In genomic region chr19:14434157-14434501, GRCh38 we compare ENCODE assay signal across 6 cellular contexts. TPM values are rescaled to one million over a fixed set of nuclear protein-coding genes. Genes with fewer than 3 reads are reported as not detected.
DNase-seq lines count a peak whose midpoint lies in the region; ATAC-seq and TF ChIP-seq lines count a peak whose summit lies in the region.

No MANE protein-coding gene starts in this region.

- TF ChIP-seq CTCF in OCI-LY1 (IDR thresholded peaks at IDR 0.05; ENCODE audit: low read length) (peak; percentile 18; the same call in 1 of the 2 replicates), heart left ventricle (IDR thresholded peaks at IDR 0.05) (peak in 1 of 12 donors; percentile 24), transverse colon (IDR thresholded peaks at IDR 0.05) (peak in 1 of 5 experiments; percentile 34)

- peaks cover 3% of the 10 kb centered on the region for H3K79me2 ChIP-seq in OCI-LY1 (ENCODE audit: insufficient read depth, low read length)

- no peak for TF ChIP-seq EP300 in transverse colon (IDR thresholded peaks at IDR 0.05; ENCODE audit: low read depth)

- no peak overlapping the region for H2AFZ ChIP-seq in OCI-LY1 (ENCODE audit: low read length)

- 0 to 15% (median 11%) methylated on average over 2 to 4 of the region's 4 CpGs for WGBS in heart left ventricle, 4 donors
- WGBS in transverse colon (ENCODE audit: low coverage in 1 of 2), 2 donors: 14% methylated on average over 4 of the region's 4 CpGs; no CpG with 5 or more reads in 1 of the 2 donors

- H3K27me3 ChIP-seq in OCI-LY1 (ENCODE audit: insufficient read depth, low read length) (no peaks in the 10 kb centered on the region), heart left ventricle (no peaks in the 10 kb centered on the region), transverse colon (peaks cover 18% of the 10 kb centered on the region)

- H3K9me2 ChIP-seq in OCI-LY1 (ENCODE audit: low read depth, low read length): no peaks in the 10 kb centered on the region

- peaks cover 10% of the 10 kb centered on the region; the same call in 1 of the 2 replicates for H3K36me3 ChIP-seq in OCI-LY1 (ENCODE audit: insufficient read depth, low read length)
- H3K36me3 ChIP-seq in heart left ventricle: peaks cover 0 to 19% (median 0%) of the 10 kb centered on the region in 9 donors
- H3K36me3 ChIP-seq in transverse colon: no peaks in the 10 kb centered on the region

- H3K4me3 ChIP-seq in OCI-LY1 (ENCODE audit: low read depth, low read length, poor library complexity, severe bottlenecking) (peak overlapping the region; percentile 92), heart left ventricle (peak overlapping the region; percentile 72 to 98 (median 90)), transverse colon (peak overlapping the region; percentile 59 to 85 (median 74))

- intact Hi-C loops in heart left ventricle (cut with DNase I): loop anchor here in 3 of 10 donors (5.0 kb wide), 3 partner anchors 33 to 253 kb away; no protein-coding TSS in a partner anchor
- intact Hi-C loops in transverse colon (cut with DNase I; ENCODE audit: low total_unique reads): no loop called here

- peak overlapping the region; percentile 76 for H3K4me2 ChIP-seq in OCI-LY1 (ENCODE audit: low read length)

- H3K27ac ChIP-seq in OCI-LY1 (ENCODE audit: low read depth, low read length, poor library complexity, severe bottlenecking): peak overlapping the region; percentile 70
- peak overlapping the region; percentile 74 to 98 (median 93) for H3K27ac ChIP-seq in heart left ventricle
- H3K27ac ChIP-seq in transverse colon: peak overlapping the region; percentile 73 to 94 (median 87)

- ATAC-seq in heart left ventricle (peak; percentile 6 to 13 (median 8)), HG02623 (IDR thresholded peaks at IDR 0.05; ENCODE audit: unreplicated experiment) (no peak)

- peak overlapping the region; percentile 96 for H3K9ac ChIP-seq in OCI-LY1 (ENCODE audit: low read length)

- TF ChIP-seq POLR2A in heart left ventricle (IDR thresholded peaks at IDR 0.05): no peak
- no peak for TF ChIP-seq POLR2A in transverse colon (IDR thresholded peaks at IDR 0.05)

- no peaks in the 10 kb centered on the region for H3F3A ChIP-seq in OCI-LY1 (ENCODE audit: insufficient read depth, low read length)

- H3K9me3 ChIP-seq in OCI-LY1 (ENCODE audit: low read length) (no peaks in the 10 kb centered on the region), heart left ventricle (no peaks in the 10 kb centered on the region), transverse colon (no peaks in the 10 kb centered on the region)

- peaks cover 38% of the 10 kb centered on the region for H3K4me1 ChIP-seq in OCI-LY1 (ENCODE audit: insufficient read depth, low read length, severe bottlenecking)
- H3K4me1 ChIP-seq in heart left ventricle: peaks cover 0 to 68% (median 43%) of the 10 kb centered on the region in 12 donors
- H3K4me1 ChIP-seq in transverse colon: peaks cover 14 to 37% (median 29%) of the 10 kb centered on the region in 4 donors

- no peaks in the 10 kb centered on the region for H4K20me1 ChIP-seq in OCI-LY1 (ENCODE audit: insufficient read depth, low read length)

- DNase-seq in COLO668 (lab: John Stamatoyannopoulos, UW; ENCODE audit: unreplicated experiment) (peak; percentile 71), heart left ventricle (peak in 1 of 5 donors; percentile 51), transverse colon (no peak), COLO829 (ENCODE audit: low spot score) (no peak)

- in situ Hi-C loops in transverse colon (cut with MboI; ENCODE audit: low pct_ligation_motif_present in 1 of 4, low pct_unique_long_range_greater_than_20kb in 1 of 4, low sequenced_read_pairs in 3 of 4): no loop called here

RNA-seq across cellular contexts. Expression of gene PKN1, which starts 1.0 kb away (rescaled TPM):
- total RNA-seq in heart left ventricle (100 to 1,000 TPM; 119 to 206 (median 136) TPM), transverse colon (100 to 1,000 TPM in 1 of 4 donors, 10 to 100 TPM in 3; 29.1 to 129 (median 55.0) TPM)
- polyA plus RNA-seq in heart left ventricle: 100 to 1,000 TPM; 109 to 126 TPM

RNA-seq across cellular contexts. Expression of gene DDX39A, which starts 15.0 kb away (rescaled TPM):
- total RNA-seq in heart left ventricle: 10 to 100 TPM; 18.0 to 44.4 (median 30.2) TPM
- 100 to 1,000 TPM in 1 of 2 donors, 10 to 100 TPM in 1; 42.4 to 109 TPM for polyA plus RNA-seq in heart left ventricle
- 100 to 1,000 TPM in 3 of 4 donors, 10 to 100 TPM in 1; 66.4 to 286 (median 163) TPM for total RNA-seq in transverse colon

RNA-seq across cellular contexts. Expression of gene PTGER1, which starts 41.0 kb away (rescaled TPM):
- under 1 TPM in 1 of 9 donors, not detected in 8; 0.35 TPM for total RNA-seq in heart left ventricle
- under 1 TPM in 1 of 2 donors, not detected in 1; 0.15 TPM for polyA plus RNA-seq in heart left ventricle
- 1 to 10 TPM in 2 of 4 donors, not detected in 2; 1.1 to 1.2 TPM for total RNA-seq in transverse colon

RNA-seq across cellular contexts. Expression of gene ADGRE5, which starts 52.9 kb away (rescaled TPM):
- total RNA-seq in heart left ventricle (10 to 100 TPM; 30.1 to 92.7 (median 45.8) TPM), transverse colon (100 to 1,000 TPM in 3 of 4 donors, 10 to 100 TPM in 1; 77.4 to 257 (median 136) TPM)
- polyA plus RNA-seq in heart left ventricle: 10 to 100 TPM; 10.1 to 48.5 TPM
